ENCODE assay signal across 8 cellular contexts in the genomic region with DNA sequence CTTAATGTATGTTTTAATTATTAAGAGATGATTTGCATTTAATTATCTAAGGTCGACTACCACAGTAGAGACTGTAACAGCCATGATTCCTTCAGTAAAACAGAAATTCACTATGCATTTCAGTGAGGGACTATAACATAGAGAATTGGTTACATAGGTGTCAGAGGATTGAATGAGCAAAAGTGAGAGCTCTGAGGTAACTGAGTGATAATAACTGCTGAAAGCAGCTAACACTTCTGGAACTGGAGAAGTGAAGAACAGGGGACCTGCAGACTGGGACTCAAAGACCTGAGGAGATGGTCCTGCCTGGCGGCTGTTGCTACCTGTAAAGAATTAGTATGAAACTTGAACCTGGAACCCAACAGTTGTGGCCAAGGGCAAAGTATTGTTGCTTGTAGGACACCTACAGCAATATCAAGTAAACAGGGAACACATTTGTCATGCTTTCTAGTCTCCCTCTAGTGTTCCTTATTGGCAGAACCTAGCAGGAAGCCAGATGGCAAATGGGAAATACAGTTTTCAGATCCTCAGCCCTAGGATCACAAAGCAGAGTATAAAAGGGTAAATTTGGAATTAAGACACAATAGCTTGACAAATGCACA.
DNase-seq lines count a peak whose midpoint lies in the region; ATAC-seq and TF ChIP-seq lines count a peak whose summit lies in the region.

No MANE protein-coding gene starts in this region.

- H3K4me3 ChIP-seq in OCI-LY1 (ENCODE audit: low read depth, low read length, poor library complexity, severe bottlenecking) (no peak overlapping the region), osteoblast (ENCODE audit: insufficient read depth, low read length) (no peak overlapping the region)

- H4K20me1 ChIP-seq in OCI-LY1 (ENCODE audit: insufficient read depth, low read length): no peaks in the 10 kb centered on the region
- no peaks in the 10 kb centered on the region for H4K20me1 ChIP-seq in osteoblast (ENCODE audit: insufficient read depth, low read length)

- H3K4me1 ChIP-seq in OCI-LY1 (ENCODE audit: insufficient read depth, low read length, severe bottlenecking) (peaks cover 23% of the 10 kb centered on the region), osteoblast (ENCODE audit: insufficient read depth, low read length) (peaks cover 2% of the 10 kb centered on the region)

- H3K27ac ChIP-seq in OCI-LY1 (ENCODE audit: low read depth, low read length, poor library complexity, severe bottlenecking) (no peak overlapping the region), osteoblast (ENCODE audit: low read depth, low read length) (no peak overlapping the region)

- H3K9ac ChIP-seq in OCI-LY1 (ENCODE audit: low read length): no peak overlapping the region

- H3K4me2 ChIP-seq in OCI-LY1 (ENCODE audit: low read length) (no peak overlapping the region), osteoblast (ENCODE audit: insufficient read depth, low read length) (no peak overlapping the region)

- DNase-seq in DMS53 treated with DMSO at 0.1 percent for 48 hours (lab: John Stamatoyannopoulos, UW; ENCODE audit: unreplicated experiment) (peak; percentile 58), GM20000 (ENCODE audit: low spot score) (peak; percentile 34), erythroblast (lab: John Stamatoyannopoulos, UW) (peak; percentile 63 to 64), osteoblast (ENCODE audit: insufficient read length, low spot score, missing footprints) (no peak)
- no peak for DNase-seq in activated CD4-positive, alpha-beta T cell treated with anti-CD3 and anti-CD28 coated beads for 48 hours

- no peaks in the 10 kb centered on the region for H3K9me2 ChIP-seq in OCI-LY1 (ENCODE audit: low read depth, low read length)

- ATAC-seq in HG03565 (IDR thresholded peaks at IDR 0.05; ENCODE audit: unreplicated experiment): peak; percentile 77
- ATAC-seq in GM19035 (IDR thresholded peaks at IDR 0.05; ENCODE audit: unreplicated experiment): no peak

- TF ChIP-seq CTCF in GM20000 (IDR thresholded peaks at IDR 0.05; ENCODE audit: extremely low read depth, missing control alignments): no peak
- peak; percentile 47; the same call in 1 of the 2 replicates for TF ChIP-seq CTCF in OCI-LY1 (IDR thresholded peaks at IDR 0.05; ENCODE audit: low read length)
- TF ChIP-seq CTCF in osteoblast (IDR thresholded peaks at IDR 0.05; ENCODE audit: extremely low read depth, low read depth, low read length): peak; percentile 58

- H3K9me3 ChIP-seq in OCI-LY1 (ENCODE audit: low read length) (no peaks in the 10 kb centered on the region), osteoblast (ENCODE audit: low read depth, low read length) (no peaks in the 10 kb centered on the region)

- no peaks in the 10 kb centered on the region for H3K27me3 ChIP-seq in OCI-LY1 (ENCODE audit: insufficient read depth, low read length)
- no peaks in the 10 kb centered on the region for H3K27me3 ChIP-seq in osteoblast (ENCODE audit: insufficient read depth, low read length)

- H2AFZ ChIP-seq in OCI-LY1 (ENCODE audit: low read length) (no peak overlapping the region), osteoblast (ENCODE audit: low read length) (no peak overlapping the region)

- H3F3A ChIP-seq in OCI-LY1 (ENCODE audit: insufficient read depth, low read length): no peaks in the 10 kb centered on the region

- TF ChIP-seq POLR2A in erythroblast (IDR thresholded peaks at IDR 0.05; ENCODE audit: low read length): no peak

- peaks cover 28% of the 10 kb centered on the region for H3K79me2 ChIP-seq in OCI-LY1 (ENCODE audit: insufficient read depth, low read length)
- peaks cover 9% of the 10 kb centered on the region for H3K79me2 ChIP-seq in osteoblast (ENCODE audit: insufficient read depth, low read length)

- H3K36me3 ChIP-seq in OCI-LY1 (ENCODE audit: insufficient read depth, low read length) (no peaks in the 10 kb centered on the region), osteoblast (ENCODE audit: insufficient read depth, low read length) (no peaks in the 10 kb centered on the region)

Comparison
In these comparisons a context has a peak if more than half of its experiments do, and no peak if none do; other contexts are left out.
1. DNase-seq: peak in DMS53 treated with DMSO at 0.1 percent for 48 hours (single experiment), GM20000 (single experiment) and erythroblast (2 of 2); none in osteoblast (single experiment) and activated CD4-positive, alpha-beta T cell treated with anti-CD3 and anti-CD28 coated beads for 48 hours (single experiment).